8 cellular contexts compared by ENCODE assay signal in genomic region chr17:50478391-50479361, GRCh38. TPM values are rescaled to one million over a fixed set of nuclear protein-coding genes. Genes with fewer than 3 reads are reported as not detected.
DNase-seq lines count a peak whose midpoint lies in the region; ATAC-seq and TF ChIP-seq lines count a peak whose summit lies in the region.

RSAD1 (plus strand) TSS chr17:50478860; CDS start chr17:50478885, 25 bp downstream.

- no peaks in the 10 kb centered on the region for H3K36me3 ChIP-seq in parathyroid adenoma (ENCODE audit: control insufficient read depth, insufficient read depth, low read length)
- H3K36me3 ChIP-seq in tibial artery: peaks cover 0 to 22% (median 10%) of the 10 kb centered on the region in 3 donors

- H3K27me3 Mint-ChIP-seq in activated naive CD8-positive, alpha-beta T cell: no peaks in the 10 kb centered on the region

- ATAC-seq in HG02588 (IDR thresholded peaks at IDR 0.05; ENCODE audit: unreplicated experiment) (peak; percentile 89), Right ventricle myocardium inferior (peak; percentile 93)

- DNase-seq in GM12864 (ENCODE audit: low read depth): peak; percentile 75
- DNase-seq in NCI-H1048 (lab: John Stamatoyannopoulos, UW): peak; percentile 54
- DNase-seq in SKM-1 treated with dmso at 0.1 percent for 144 hours (lab: John Stamatoyannopoulos, UW; ENCODE audit: unreplicated experiment): peak; percentile 88
- DNase-seq in Right ventricle myocardium inferior (ENCODE audit: missing footprints): peak; percentile 95
- peak; percentile 80 to 91 for DNase-seq in tibial artery

- peaks cover 24% of the 10 kb centered on the region for H3K4me1 Mint-ChIP-seq in activated naive CD8-positive, alpha-beta T cell (ENCODE audit: low read depth)

- peak within 1 kb of the TSS; percentile 97 for H3K27ac Mint-ChIP-seq in activated naive CD8-positive, alpha-beta T cell

- intact Hi-C loops in Right ventricle myocardium inferior (cut with DNase I): loop anchor here (2.0 to 5.0 kb wide), 2 partner anchors 52 to 116 kb away; partner anchors contain the start of gene ACSF2
- intact Hi-C loops in tibial artery (cut with DNase I; ENCODE audit: low total_unique reads): loop anchor here (10.0 kb wide), 1 partner anchor 114 kb away; no protein-coding TSS in a partner anchor

- peak within 1 kb of the TSS; percentile 59 for H3K4me3 ChIP-seq in GM12864 (ENCODE audit: low read depth, low read length)
- peak within 1 kb of the TSS; percentile 62 for H3K4me3 ChIP-seq in parathyroid adenoma (ENCODE audit: low read depth, low read length)
- peak within 1 kb of the TSS; percentile 72 to 80 for H3K4me3 ChIP-seq in tibial artery

- peaks cover 2% of the 10 kb centered on the region for H3K36me3 Mint-ChIP-seq in activated naive CD8-positive, alpha-beta T cell

- H3K79me2 ChIP-seq in parathyroid adenoma: no peaks in the 10 kb centered on the region

- no peaks in the 10 kb centered on the region for H3K27me3 ChIP-seq in parathyroid adenoma (ENCODE audit: control insufficient read depth, insufficient read depth, low read length)
- H3K27me3 ChIP-seq in tibial artery: peaks cover 0 to 8% of the 10 kb centered on the region in 2 donors

- H3K4me3 Mint-ChIP-seq in activated naive CD8-positive, alpha-beta T cell: peak within 1 kb of the TSS; percentile 96

- H3K27ac ChIP-seq in parathyroid adenoma (peak within 1 kb of the TSS; percentile 83), tibial artery (peak within 1 kb of the TSS; percentile 91 to 94)

- peak within 1 kb of the TSS; percentile 9 for H3K9ac ChIP-seq in parathyroid adenoma

- H3K4me1 ChIP-seq in parathyroid adenoma (peaks cover 13% of the 10 kb centered on the region), tibial artery (peaks cover 0 to 38% (median 24%) of the 10 kb centered on the region in 4 donors)

- H3K9me3 ChIP-seq in parathyroid adenoma (ENCODE audit: control insufficient read depth, low read length) (no peaks in the 10 kb centered on the region), tibial artery (no peaks in the 10 kb centered on the region)

- H3K4me2 ChIP-seq in parathyroid adenoma (ENCODE audit: low read length): peak within 1 kb of the TSS; percentile 74

- peak; percentile 85 for TF ChIP-seq CTCF in GM12864 (IDR thresholded peaks at IDR 0.05; ENCODE audit: low read depth, low read length, missing control alignments)
- TF ChIP-seq CTCF in parathyroid adenoma (IDR thresholded peaks at IDR 0.05): peak; percentile 94
- peak; percentile 89 to 93 for TF ChIP-seq CTCF in tibial artery (IDR thresholded peaks at IDR 0.05)

- H2AFZ ChIP-seq in parathyroid adenoma: peak within 1 kb of the TSS; percentile 87

- H3K9me3 Mint-ChIP-seq in activated naive CD8-positive, alpha-beta T cell (ENCODE audit: low read depth): no peaks in the 10 kb centered on the region

RNA-seq across cellular contexts. Expression of gene RSAD1, which starts in this region (rescaled TPM):
- 52.7 TPM for total RNA-seq in Right ventricle myocardium inferior

Comparison
In these comparisons a context has a peak if more than half of its experiments do, and no peak if none do; other contexts are left out.
1. Peak in every context shown above with its lines: DNase-seq, ATAC-seq, H3K4me3 ChIP-seq and H3K27ac ChIP-seq.